Comparison of ENCODE assay signal across 21 cellular contexts in the genomic region with DNA sequence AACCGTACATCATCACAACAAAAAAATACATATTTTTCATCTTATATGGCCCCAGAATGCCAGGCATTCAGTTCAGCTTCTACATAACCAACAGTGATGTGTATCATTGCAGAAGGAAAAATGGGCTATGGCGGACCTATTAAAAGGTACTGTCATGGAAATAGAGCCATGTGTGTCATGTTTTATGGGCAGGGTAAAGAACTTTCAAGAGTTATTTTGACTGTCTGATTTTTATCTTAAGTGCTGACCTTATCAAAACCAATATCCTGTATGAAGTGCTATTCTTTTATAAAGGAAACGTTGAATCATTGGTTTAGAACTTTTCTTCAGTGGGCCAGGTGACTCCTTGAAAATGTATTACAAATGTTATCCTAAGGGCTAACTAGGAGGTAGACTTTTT.
"Had no signal": no experiment of that assay in that cellular context is flagged by ENCODE, and none has a peak within 500 bp of the region (broad histone marks: within the 10 kb centered on the region; RNA-seq: fewer than 3 reads in every experiment).

No MANE protein-coding gene starts in this region.

- H3K27ac ChIP-seq: ovary, psoas muscle, testis, upper lobe of left lung, WERI-Rb-1 had no signal

- H3K4me3 Mint-ChIP-seq: activated CD4-positive, alpha-beta T cell treated with anti-CD3 and anti-CD28 coated beads for 36 hours; mesothelial cell of epicardium; neural crest cell had no signal

- H3K36me3 ChIP-seq: ovary had no signal

- DNase-seq: activated CD4-positive, alpha-beta T cell treated with anti-CD3 and anti-CD28 coated beads for 36 hours; activated effector memory CD4-positive, alpha-beta T cell treated with anti-CD3 and anti-CD28 coated beads, Interleukin-2, amount 50 U/mL, for 16 hours; activated naive CD4-positive, alpha-beta T cell treated with anti-CD3 and anti-CD28 coated beads, Interleukin-2, amount 50 U/mL, for 16 hours; cerebellar nuclear complex; cortex of kidney; gastrocnemius medialis; head of caudate nucleus; kidney; ovary; psoas muscle; right cardiac atrium; SIG-M5; stimulated activated CD4-positive, alpha-beta T cell treated with anti-CD3 and anti-CD28 coated beads, Interleukin-2, amount 100 ng/mL, for 24 hours; testis; upper lobe of left lung; WERI-Rb-1 had no signal

- H3K4me1 ChIP-seq: testis had no signal

- H3K27me3 Mint-ChIP-seq: activated CD4-positive, alpha-beta T cell treated with anti-CD3 and anti-CD28 coated beads for 36 hours had no signal

- H3K9me3 ChIP-seq: gastrocnemius medialis, ovary, psoas muscle, testis, upper lobe of left lung had no signal

- H3K27me3 ChIP-seq: gastrocnemius medialis, ovary, testis had no signal

- H3K4me1 Mint-ChIP-seq: neural crest cell had no signal

- H3K4me3 ChIP-seq: gastrocnemius medialis, lung, ovary, psoas muscle, testis, upper lobe of left lung had no signal

- ATAC-seq: activated CD4-positive, alpha-beta T cell treated with anti-CD3 and anti-CD28 coated beads for 36 hours; esophagus mucosa; left lobe of liver; psoas muscle; right cardiac atrium had no signal

- H3K27ac Mint-ChIP-seq: activated CD4-positive, alpha-beta T cell treated with anti-CD3 and anti-CD28 coated beads for 36 hours; mesothelial cell of epicardium had no signal

- H3K9me3 Mint-ChIP-seq: mesothelial cell of epicardium, neural crest cell had no signal
